ENCODE assay signal across 26 cellular contexts in the genomic region with DNA sequence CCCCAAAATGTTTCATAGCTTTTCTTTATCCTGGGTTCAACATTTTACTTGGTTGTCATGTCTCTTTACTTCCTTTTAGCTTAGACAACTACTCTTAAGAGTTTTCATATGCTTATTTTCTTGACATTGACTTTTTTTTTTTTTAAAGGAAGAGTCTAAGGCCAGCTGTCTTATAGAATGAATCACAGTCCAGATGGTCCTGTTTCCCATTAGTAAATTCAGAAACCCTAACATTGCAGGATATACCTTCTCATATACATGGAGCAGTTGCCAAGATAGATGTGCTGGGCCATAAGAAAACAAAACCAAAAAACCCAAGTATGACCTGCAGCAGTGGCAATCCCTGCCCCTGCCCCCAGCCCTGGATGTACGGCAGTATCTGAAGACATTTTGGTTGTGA.
DNase-seq lines count a peak whose midpoint lies in the region; ATAC-seq and TF ChIP-seq lines count a peak whose summit lies in the region.
"Had no signal": no experiment of that assay in that cellular context is flagged by ENCODE, and none has a peak within 500 bp of the region (broad histone marks: within the 10 kb centered on the region; RNA-seq: fewer than 3 reads in every experiment).

No MANE protein-coding gene starts in this region.

- H3K9me3 Mint-ChIP-seq in MCF 10A (ENCODE audit: unreplicated experiment) = no peaks in the 10 kb centered on the region
- H3K9me3 Mint-ChIP-seq in type B pancreatic cell = no peaks in the 10 kb centered on the region
- H3K9me3 Mint-ChIP-seq: activated CD4-positive, alpha-beta T cell treated with anti-CD3 and anti-CD28 coated beads, Interleukin-2, amount 10 ng/mL, durations not matched to agents 24 days and 14 days; brain; GM23338 had no signal

- H3K36me3 Mint-ChIP-seq in MCF 10A (ENCODE audit: insufficient read depth, unreplicated experiment) (peaks cover 45% of the 10 kb centered on the region), type B pancreatic cell (peaks cover 16% of the 10 kb centered on the region)

- CTCF ChIA-PET in MCF 10A (lab: Yijun Ruan, JAX) = interaction anchor here (0.6 to 0.7 kb wide), 2 partner anchors 31 to 72 kb away, joined by 3 read pairs; no protein-coding TSS in a partner anchor

- H3K36me3 ChIP-seq in breast epithelium = no peaks in the 10 kb centered on the region
- H3K36me3 ChIP-seq in right lobe of liver = peaks cover 7 to 43% (median 25%) of the 10 kb centered on the region in 4 donors

- H3K27me3 Mint-ChIP-seq in MCF 10A (ENCODE audit: insufficient read depth, unreplicated experiment) (no peaks in the 10 kb centered on the region), type B pancreatic cell (no peaks in the 10 kb centered on the region)
- H3K27me3 Mint-ChIP-seq: activated CD4-positive, alpha-beta T cell treated with anti-CD3 and anti-CD28 coated beads, Interleukin-2, amount 10 ng/mL, durations not matched to agents 24 days and 14 days; brain had no signal

- H3K27me3 ChIP-seq in breast epithelium = no peaks in the 10 kb centered on the region
- no peaks in the 10 kb centered on the region for H3K27me3 ChIP-seq in right lobe of liver
- H3K27me3 ChIP-seq: hepatocyte, upper lobe of right lung had no signal

- DNase-seq in MCF 10A (ENCODE audit: unreplicated experiment) = no peak
- no peak for DNase-seq in breast epithelium (ENCODE audit: low spot score in 2 of 2)
- peak; percentile 38 for DNase-seq in HCEC 1CT
- DNase-seq in epithelial cell of esophagus (ENCODE audit: low read depth) = peak; percentile 18
- no peak for DNase-seq in right lobe of liver
- DNase-seq in type B pancreatic cell (ENCODE audit: extremely low spot score, unreplicated experiment) = no peak
- DNase-seq: activated CD4-positive, alpha-beta T cell treated with anti-CD3 and anti-CD28 coated beads, Interleukin-2, amount 10 ng/mL, durations not matched to agents 24 days and 14 days; activated CD8-positive, alpha-beta memory T cell treated with anti-CD3 and anti-CD28 coated beads, Interleukin-2, amount 50 U/mL, for 4 hours; activated gamma-delta T cell; C1 segment of cervical spinal cord; foreskin melanocyte; left colon; NCI-H1092 treated with DMSO at 0.1 percent for 48 hours; NCI-H187; NCI-H2171 treated with DMSO at 0.1 percent for 48 hours; NCI-H510A treated with DMSO at 0.1 percent for 48 hours; PC-3; right cardiac atrium; stimulated activated CD4-positive, alpha-beta T cell treated with anti-CD3 and anti-CD28 coated beads, Interleukin-2, amount 100 ng/mL, for 48 hours; upper lobe of right lung; WERI-Rb-1 had no signal

- H3K27ac Mint-ChIP-seq in MCF 10A (ENCODE audit: low read depth, unreplicated experiment) (no peak overlapping the region), type B pancreatic cell (no peak overlapping the region)
- H3K27ac Mint-ChIP-seq: activated CD4-positive, alpha-beta T cell treated with anti-CD3 and anti-CD28 coated beads, Interleukin-2, amount 10 ng/mL, durations not matched to agents 24 days and 14 days; GM23338 had no signal

- no peak overlapping the region for H3K27ac ChIP-seq in breast epithelium
- no peak overlapping the region for H3K27ac ChIP-seq in right lobe of liver
- H3K27ac ChIP-seq: epithelial cell of prostate, hepatocyte, upper lobe of right lung, WERI-Rb-1 had no signal

- no peaks in the 10 kb centered on the region for H3K4me1 Mint-ChIP-seq in MCF 10A (ENCODE audit: insufficient read depth, unreplicated experiment)
- no peaks in the 10 kb centered on the region for H3K4me1 Mint-ChIP-seq in type B pancreatic cell (ENCODE audit: unreplicated experiment)
- H3K4me1 Mint-ChIP-seq: GM23338 had no signal

- TF ChIP-seq CTCF in MCF 10A (IDR thresholded peaks at IDR 0.05; ENCODE audit: unreplicated experiment) (no peak), breast epithelium (IDR thresholded peaks at IDR 0.05) (no peak), epithelial cell of esophagus (IDR thresholded peaks at IDR 0.05; ENCODE audit: insufficient read depth, low read depth, low read length, missing control alignments) (no peak), right lobe of liver (IDR thresholded peaks at IDR 0.05) (no peak), type B pancreatic cell (conservative IDR thresholded peaks at IDR 0.05) (no peak)

- 75% methylated on average over 1 of the region's 1 CpG for WGBS in right lobe of liver (ENCODE audit: insufficient coverage, low coverage, low lambda C conversion rate, missing lambda C conversion rate)

- BruUV-seq in MCF 10A (replicated peaks; lab: Mats Ljungman, UMichigan) = TSS peak; percentile 4

- POLR2A ChIA-PET in MCF 10A (lab: Yijun Ruan, JAX) = interaction anchor here (0.6 kb wide), 1 partner anchor 602 kb away, joined by 3 read pairs; no protein-coding TSS in a partner anchor

- H3K4me3 Mint-ChIP-seq in MCF 10A (ENCODE audit: unreplicated experiment) (no peak overlapping the region), type B pancreatic cell (no peak overlapping the region)
- H3K4me3 Mint-ChIP-seq: activated CD4-positive, alpha-beta T cell treated with anti-CD3 and anti-CD28 coated beads, Interleukin-2, amount 10 ng/mL, durations not matched to agents 24 days and 14 days; brain; GM23338 had no signal

- ATAC-seq in right lobe of liver (no peak), GM18511 (IDR thresholded peaks at IDR 0.05; ENCODE audit: unreplicated experiment) (no peak)
- ATAC-seq: GM23338, right cardiac atrium, upper lobe of right lung had no signal

- H3K4me1 ChIP-seq in breast epithelium = no peaks in the 10 kb centered on the region
- H3K4me1 ChIP-seq in right lobe of liver = no peaks in the 10 kb centered on the region
- H3K4me1 ChIP-seq: upper lobe of right lung had no signal

- intact Hi-C loops in MCF 10A (cut with micrococcal nuclease) = no loop called here
- intact Hi-C loops in breast epithelium (cut with DNase I; ENCODE audit: low total_unique reads) = no loop called here
- intact Hi-C loops in right lobe of liver (cut with DNase I) = no loop called here

- TF ChIP-seq POLR2A in breast epithelium (IDR thresholded peaks at IDR 0.05) (no peak), right lobe of liver (IDR thresholded peaks at IDR 0.05) (no peak)

- H3K4me3 ChIP-seq in breast epithelium = no peak overlapping the region
- H3K4me3 ChIP-seq in epithelial cell of esophagus (ENCODE audit: low read length) = no peak overlapping the region
- no peak overlapping the region for H3K4me3 ChIP-seq in right lobe of liver
- H3K4me3 ChIP-seq: GM23338, hepatocyte, upper lobe of right lung had no signal

- H3K9me3 ChIP-seq in breast epithelium = no peaks in the 10 kb centered on the region
- H3K9me3 ChIP-seq in right lobe of liver = no peaks in the 10 kb centered on the region
- H3K9me3 ChIP-seq: upper lobe of right lung had no signal

Comparison
In these comparisons a context has a peak if more than half of its experiments do, and no peak if none do; other contexts are left out.
1. DNase-seq: peak in HCEC 1CT (single experiment) and epithelial cell of esophagus (single experiment); none in MCF 10A (single experiment), breast epithelium (0 of 2), right lobe of liver (0 of 3) and type B pancreatic cell (single experiment).